Comparison of ENCODE assay signal across 1 cellular context in the genomic region with DNA sequence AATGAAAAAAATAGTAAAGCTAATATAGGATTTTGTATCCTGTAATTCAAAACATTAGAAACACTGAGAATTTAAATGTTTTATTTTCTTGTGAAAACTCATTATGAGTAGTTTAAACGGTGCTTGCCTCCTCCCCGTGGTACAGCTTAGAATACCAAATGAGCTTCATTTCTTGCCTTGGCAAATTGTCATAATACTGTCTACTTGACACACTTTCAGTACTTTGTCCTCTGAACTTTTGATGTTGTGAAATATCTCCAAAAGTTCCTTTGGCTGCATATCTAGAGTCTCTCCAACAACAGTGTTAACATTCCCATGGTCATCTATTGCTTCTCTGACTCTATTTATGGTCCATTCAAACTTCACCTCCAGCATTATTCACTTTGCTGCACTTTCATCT.
TF ChIP-seq lines count a peak whose summit lies in the region.

No MANE protein-coding gene starts in this region.

TF ChIP-seq in liver, 16 proteins besides CTCF, POLR2A, EP300 and RAD21 (continued from another document):
- peak; percentile 63 for TF ChIP-seq REST (IDR thresholded peaks at IDR 0.05)
- no peak for TF ChIP-seq TAF1 (conservative IDR thresholded peaks at IDR 0.05)
- TF ChIP-seq RXRA (IDR thresholded peaks at IDR 0.05), result peak; percentile 75 to 82
- TF ChIP-seq, protein P1, sequence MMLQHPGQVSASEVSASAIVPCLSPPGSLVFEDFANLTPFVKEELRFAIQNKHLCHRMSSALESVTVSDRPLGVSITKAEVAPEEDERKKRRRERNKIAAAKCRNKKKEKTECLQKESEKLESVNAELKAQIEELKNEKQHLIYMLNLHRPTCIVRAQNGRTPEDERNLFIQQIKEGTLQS (IDR thresholded peaks at IDR 0.05), result peak; percentile 17
- TF ChIP-seq JUND (IDR thresholded peaks at IDR 0.05), result peak; percentile 53 to 82
- TF ChIP-seq FOXA1 (IDR thresholded peaks at IDR 0.05), result peak; percentile 64
